9 cellular contexts compared by ENCODE assay signal in genomic region chr12:12384601-12385321, GRCh38. TPM values are rescaled to one million over a fixed set of nuclear protein-coding genes. Genes with fewer than 3 reads are reported as not detected.
DNase-seq lines count a peak whose midpoint lies in the region; ATAC-seq lines count a peak whose summit lies in the region.
"Had no signal": no experiment of that assay in that cellular context is flagged by ENCODE, and none has a peak within 500 bp of the region (broad histone marks: within the 10 kb centered on the region; RNA-seq: fewer than 3 reads in every experiment).

No MANE protein-coding gene starts in this region.

- peaks cover 57% of the 10 kb centered on the region for H3K36me3 Mint-ChIP-seq in activated CD8-positive, alpha-beta T cell treated with anti-CD3 and anti-CD28 coated beads, Interleukin-2, amount 10 ng/mL, durations not matched to agents 7 days and 5 days (ENCODE audit: low read depth)

- H3K27ac Mint-ChIP-seq in activated CD8-positive, alpha-beta T cell treated with anti-CD3 and anti-CD28 coated beads, Interleukin-2, amount 10 ng/mL, durations not matched to agents 7 days and 5 days, result peak overlapping the region; percentile 87

- peaks cover 55% of the 10 kb centered on the region for H3K4me1 Mint-ChIP-seq in activated CD8-positive, alpha-beta T cell treated with anti-CD3 and anti-CD28 coated beads, Interleukin-2, amount 10 ng/mL, durations not matched to agents 7 days and 5 days (ENCODE audit: low read depth)

- H3K9me3 ChIP-seq in HUES6 (ENCODE audit: control insufficient read depth, insufficient read depth, low read depth, low read length), result peaks cover 7% of the 10 kb centered on the region; the same call in 1 of the 2 replicates

- POLR2A ChIA-PET in activated CD8-positive, alpha-beta T cell treated with anti-CD3 and anti-CD28 coated beads, Interleukin-2, amount 10 ng/mL, durations not matched to agents 7 days and 5 days (lab: Charles Lee), result interaction anchor here (0.6 to 2.6 kb wide), 13 partner anchors 18 to 330 kb away, joined by 3 to 25 read pairs (median 4); partner anchors contain the start of genes BORCS5 and DUSP16

- H3K4me1 ChIP-seq in HUES6 (ENCODE audit: control insufficient read depth, insufficient read depth, low read length), result peaks cover 16% of the 10 kb centered on the region

- no peaks in the 10 kb centered on the region for H3K27me3 ChIP-seq in HUES6 (ENCODE audit: control insufficient read depth, insufficient read depth, low read length)

- peak overlapping the region; percentile 38 for H3K4me3 Mint-ChIP-seq in activated CD8-positive, alpha-beta T cell treated with anti-CD3 and anti-CD28 coated beads, Interleukin-2, amount 10 ng/mL, durations not matched to agents 7 days and 5 days

- H3K4me3 ChIP-seq in HUES6 (ENCODE audit: low read depth, low read length), result no peak overlapping the region; the same call in 1 of the 2 replicates

- H3K36me3 ChIP-seq in HUES6 (ENCODE audit: control insufficient read depth, insufficient read depth, low read length), result 0 out of 2 replicates have a peak, but pooled peaks cover 3% of the 10 kb centered on the region

- H3K27ac ChIP-seq in HUES6 (ENCODE audit: low read depth, low read length), result peak overlapping the region; percentile 24; the same call in 1 of the 2 replicates
- H3K27ac ChIP-seq: VCaP had no signal

- ATAC-seq in activated CD8-positive, alpha-beta T cell treated with anti-CD3 and anti-CD28 coated beads, Interleukin-2, amount 10 ng/mL, durations not matched to agents 7 days and 5 days, result peak; percentile 91
- ATAC-seq in HG02973 (IDR thresholded peaks at IDR 0.05; ENCODE audit: unreplicated experiment) (no peak), HG02870 (IDR thresholded peaks at IDR 0.05; ENCODE audit: unreplicated experiment) (no peak)

- no peaks in the 10 kb centered on the region for H3K9me3 Mint-ChIP-seq in activated CD8-positive, alpha-beta T cell treated with anti-CD3 and anti-CD28 coated beads, Interleukin-2, amount 10 ng/mL, durations not matched to agents 7 days and 5 days (ENCODE audit: insufficient read depth)

- no peaks in the 10 kb centered on the region for H3K27me3 Mint-ChIP-seq in activated CD8-positive, alpha-beta T cell treated with anti-CD3 and anti-CD28 coated beads, Interleukin-2, amount 10 ng/mL, durations not matched to agents 7 days and 5 days (ENCODE audit: low read depth)

- peak; percentile 84 for DNase-seq in activated CD8-positive, alpha-beta T cell treated with anti-CD3 and anti-CD28 coated beads, Interleukin-2, amount 10 ng/mL, durations not matched to agents 7 days and 5 days
- DNase-seq in hippocampal formation (lab: John Stamatoyannopoulos, UW), result peak; percentile 19 to 48
- DNase-seq in stimulated activated CD4-positive, alpha-beta T cell treated with anti-CD3 and anti-CD28 coated beads, TNF-alpha, amount 100 ng/mL, for 24 hours (ENCODE audit: low read depth in 3 of 3), result peak in 2 of 3 experiments; percentile 12 to 26
- DNase-seq in cerebellar nuclear complex (lab: John Stamatoyannopoulos, UW), result no peak
- DNase-seq in SK-N-DZ (ENCODE audit: low spot score), result no peak

- CTCF ChIA-PET in activated CD8-positive, alpha-beta T cell treated with anti-CD3 and anti-CD28 coated beads, Interleukin-2, amount 10 ng/mL, durations not matched to agents 7 days and 5 days (lab: Charles Lee), result interaction anchor here (0.7 to 3.8 kb wide), 13 partner anchors 8 to 330 kb away, joined by 3 to 20 read pairs (median 4); partner anchors contain the start of gene DUSP16

- H3K9ac ChIP-seq in HUES6 (ENCODE audit: low read length), result no peak overlapping the region

RNA-seq across cellular contexts. Expression of gene BORCS5, which starts 27.9 kb away (rescaled TPM):
- 10 to 100 TPM; 18.8 to 21.2 TPM for total RNA-seq in activated CD8-positive, alpha-beta T cell treated with anti-CD3 and anti-CD28 coated beads, Interleukin-2, amount 10 ng/mL, durations not matched to agents 7 days and 5 days
- 11.0 and 12.2 TPM in 2 replicates for polyA plus RNA-seq in SK-N-DZ (2014; cell fraction: cytosol; rRNA removed)
- polyA plus RNA-seq in SK-N-DZ (2014; cell fraction: nucleus; rRNA removed), result 1.4 and 13.1 TPM in 2 replicates

RNA-seq across cellular contexts. Expression of gene MANSC1, which starts 34.7 kb away (rescaled TPM):
- under 1 TPM in 1 of 2 experiments, not detected in 1; 0.13 TPM for total RNA-seq in activated CD8-positive, alpha-beta T cell treated with anti-CD3 and anti-CD28 coated beads, Interleukin-2, amount 10 ng/mL, durations not matched to agents 7 days and 5 days
- polyA plus RNA-seq in SK-N-DZ (2014; cell fraction: cytosol; rRNA removed), result 7.1 and 8.1 TPM in 2 replicates
- 2.5 and 3.2 TPM in 2 replicates for polyA plus RNA-seq in SK-N-DZ (2014; cell fraction: nucleus; rRNA removed)

Comparison
In these comparisons a context has a peak if more than half of its experiments do, and no peak if none do; other contexts are left out.
1. DNase-seq: peak in activated CD8-positive, alpha-beta T cell treated with anti-CD3 and anti-CD28 coated beads, Interleukin-2, amount 10 ng/mL, durations not matched to agents 7 days and 5 days (single experiment), hippocampal formation (2 of 2) and stimulated activated CD4-positive, alpha-beta T cell treated with anti-CD3 and anti-CD28 coated beads, TNF-alpha, amount 100 ng/mL, for 24 hours (2 of 3); none in cerebellar nuclear complex (0 of 2) and SK-N-DZ (single experiment).